8 cellular contexts compared by ENCODE assay signal in the genomic region with DNA sequence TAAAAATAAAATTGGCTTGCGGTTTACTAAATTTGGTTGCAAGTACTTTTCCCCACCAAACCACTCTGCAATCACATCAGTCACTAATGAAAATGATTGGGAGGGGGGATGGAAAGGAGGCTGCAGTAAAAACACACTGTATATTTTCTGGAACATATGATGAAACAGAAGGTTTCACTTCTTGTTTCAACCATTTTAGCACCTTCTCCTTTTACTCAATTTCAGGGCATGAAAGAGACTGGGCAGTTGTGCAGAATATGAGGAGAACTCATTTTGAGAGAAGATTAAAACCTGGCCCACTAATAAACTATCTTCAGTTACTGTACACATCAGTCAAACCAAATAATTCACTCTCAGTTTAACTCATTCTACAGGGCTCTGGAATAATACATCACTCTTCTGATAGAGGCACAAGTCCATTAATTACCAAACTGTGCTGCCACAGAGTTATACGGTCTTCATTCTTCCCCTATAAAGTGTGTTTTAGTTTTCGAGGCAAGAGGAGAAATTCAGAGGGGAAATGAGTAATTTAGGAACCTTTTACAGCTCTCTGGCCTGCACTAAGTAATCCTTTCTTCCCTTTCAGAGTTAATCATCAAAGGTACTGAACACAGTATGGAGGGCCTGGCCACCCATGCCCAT. TPM values are rescaled to one million over a fixed set of nuclear protein-coding genes. Genes with fewer than 3 reads are reported as not detected.
DNase-seq lines count a peak whose midpoint lies in the region; ATAC-seq and TF ChIP-seq lines count a peak whose summit lies in the region.

No MANE protein-coding gene starts in this region.

- no peak overlapping the region for H3K27ac Mint-ChIP-seq in activated CD8-positive, alpha-beta T cell treated with anti-CD3 and anti-CD28 coated beads, Interleukin-2, amount 10 ng/mL, durations not matched to agents 7 days and 5 days
- H3K27ac Mint-ChIP-seq in glutamatergic neuron (ENCODE audit: unreplicated experiment): no peak overlapping the region

- no peaks in the 10 kb centered on the region for H3K36me3 Mint-ChIP-seq in activated CD8-positive, alpha-beta T cell treated with anti-CD3 and anti-CD28 coated beads, Interleukin-2, amount 10 ng/mL, durations not matched to agents 7 days and 5 days (ENCODE audit: low read depth)
- no peaks in the 10 kb centered on the region for H3K36me3 Mint-ChIP-seq in glutamatergic neuron (ENCODE audit: unreplicated experiment)

- DNase-seq in AML-193 (lab: John Stamatoyannopoulos, UW): peak; percentile 6 to 34
- peak; percentile 21 for DNase-seq in GM19238 (ENCODE audit: insufficient read length, low spot score)
- DNase-seq in activated CD8-positive, alpha-beta T cell treated with anti-CD3 and anti-CD28 coated beads, Interleukin-2, amount 10 ng/mL, durations not matched to agents 7 days and 5 days: no peak
- no peak for DNase-seq in effector CD8-positive, alpha-beta T cell (lab: John Stamatoyannopoulos, UW)
- DNase-seq in stimulated activated CD4-positive, alpha-beta T cell treated with anti-CD3 and anti-CD28 coated beads, Interleukin-12 subunit alpha, Interleukin-12 subunit beta, amount 100 ng/mL, for 4 hours: no peak
- no peak for DNase-seq in glutamatergic neuron
- no peak for DNase-seq in NCI-H345 (lab: John Stamatoyannopoulos, UW)

- peaks cover 38% of the 10 kb centered on the region for H3K4me1 Mint-ChIP-seq in activated CD8-positive, alpha-beta T cell treated with anti-CD3 and anti-CD28 coated beads, Interleukin-2, amount 10 ng/mL, durations not matched to agents 7 days and 5 days (ENCODE audit: low read depth)
- H3K4me1 Mint-ChIP-seq in glutamatergic neuron (ENCODE audit: low read depth, unreplicated experiment): no peaks in the 10 kb centered on the region

- H3K4me3 Mint-ChIP-seq in activated CD8-positive, alpha-beta T cell treated with anti-CD3 and anti-CD28 coated beads, Interleukin-2, amount 10 ng/mL, durations not matched to agents 7 days and 5 days: no peak overlapping the region
- H3K4me3 Mint-ChIP-seq in glutamatergic neuron (ENCODE audit: unreplicated experiment): no peak overlapping the region

- H3K27me3 Mint-ChIP-seq in activated CD8-positive, alpha-beta T cell treated with anti-CD3 and anti-CD28 coated beads, Interleukin-2, amount 10 ng/mL, durations not matched to agents 7 days and 5 days (ENCODE audit: low read depth): no peaks in the 10 kb centered on the region
- peaks cover 4% of the 10 kb centered on the region for H3K27me3 Mint-ChIP-seq in glutamatergic neuron (ENCODE audit: unreplicated experiment)

- CTCF ChIA-PET in activated CD8-positive, alpha-beta T cell treated with anti-CD3 and anti-CD28 coated beads, Interleukin-2, amount 10 ng/mL, durations not matched to agents 7 days and 5 days (lab: Charles Lee): no interaction called here

- peak; percentile 78 for ATAC-seq in HG03103 (IDR thresholded peaks at IDR 0.05; ENCODE audit: low read depth, unreplicated experiment)
- ATAC-seq in activated CD8-positive, alpha-beta T cell treated with anti-CD3 and anti-CD28 coated beads, Interleukin-2, amount 10 ng/mL, durations not matched to agents 7 days and 5 days: peak; percentile 61

- POLR2A ChIA-PET in activated CD8-positive, alpha-beta T cell treated with anti-CD3 and anti-CD28 coated beads, Interleukin-2, amount 10 ng/mL, durations not matched to agents 7 days and 5 days (lab: Charles Lee): no interaction called here

- TF ChIP-seq CTCF in glutamatergic neuron (IDR thresholded peaks at IDR 0.05; ENCODE audit: partially characterized antibody, unreplicated experiment): no peak

- H3K9me3 Mint-ChIP-seq in activated CD8-positive, alpha-beta T cell treated with anti-CD3 and anti-CD28 coated beads, Interleukin-2, amount 10 ng/mL, durations not matched to agents 7 days and 5 days (ENCODE audit: insufficient read depth): no peaks in the 10 kb centered on the region
- no peaks in the 10 kb centered on the region for H3K9me3 Mint-ChIP-seq in glutamatergic neuron (ENCODE audit: unreplicated experiment)

RNA-seq across cellular contexts. Expression of a gene that starts 25.5 kb away (rescaled TPM):
- 1 to 10 TPM; 2.8 to 3.3 TPM for total RNA-seq in activated CD8-positive, alpha-beta T cell treated with anti-CD3 and anti-CD28 coated beads, Interleukin-2, amount 10 ng/mL, durations not matched to agents 7 days and 5 days
- 14.1 TPM for total RNA-seq in glutamatergic neuron (ENCODE audit: unreplicated experiment)

Comparison
In these comparisons a context has a peak if more than half of its experiments do, and no peak if none do; other contexts are left out.
1. DNase-seq: peak in AML-193 (2 of 2) and GM19238 (single experiment); none in activated CD8-positive, alpha-beta T cell treated with anti-CD3 and anti-CD28 coated beads, Interleukin-2, amount 10 ng/mL, durations not matched to agents 7 days and 5 days (single experiment), effector CD8-positive, alpha-beta T cell (single experiment), stimulated activated CD4-positive, alpha-beta T cell treated with anti-CD3 and anti-CD28 coated beads, Interleukin-12 subunit alpha, Interleukin-12 subunit beta, amount 100 ng/mL, for 4 hours (single experiment), glutamatergic neuron (single experiment) and NCI-H345 (single experiment).